ENCODE assay signal across 1 cellular context in the genomic region with DNA sequence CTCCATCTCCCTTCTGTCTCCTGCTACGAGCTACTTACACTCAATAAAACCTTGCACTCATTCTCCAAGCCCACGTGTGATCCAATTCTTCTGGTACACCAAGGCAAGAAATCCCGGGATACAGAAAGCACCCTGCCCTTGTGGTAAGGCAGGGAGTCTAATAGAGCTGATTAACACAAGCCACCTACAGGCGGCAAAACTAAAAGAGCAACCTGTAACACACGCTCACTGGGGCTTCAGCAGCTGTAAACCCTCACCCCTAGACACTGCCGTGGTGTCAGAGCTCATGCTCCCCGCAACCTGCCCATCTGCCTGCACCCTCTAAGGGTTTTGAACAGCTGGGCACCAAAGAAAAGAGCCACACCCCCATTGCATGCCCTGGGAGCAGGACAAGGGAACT.
TF ChIP-seq lines count a peak whose summit lies in the region.

No MANE protein-coding gene starts in this region.

TF ChIP-seq in GM23338, 12 proteins besides CTCF, POLR2A, EP300 and RAD21 (continued from another document):
- TF ChIP-seq, protein P1, sequence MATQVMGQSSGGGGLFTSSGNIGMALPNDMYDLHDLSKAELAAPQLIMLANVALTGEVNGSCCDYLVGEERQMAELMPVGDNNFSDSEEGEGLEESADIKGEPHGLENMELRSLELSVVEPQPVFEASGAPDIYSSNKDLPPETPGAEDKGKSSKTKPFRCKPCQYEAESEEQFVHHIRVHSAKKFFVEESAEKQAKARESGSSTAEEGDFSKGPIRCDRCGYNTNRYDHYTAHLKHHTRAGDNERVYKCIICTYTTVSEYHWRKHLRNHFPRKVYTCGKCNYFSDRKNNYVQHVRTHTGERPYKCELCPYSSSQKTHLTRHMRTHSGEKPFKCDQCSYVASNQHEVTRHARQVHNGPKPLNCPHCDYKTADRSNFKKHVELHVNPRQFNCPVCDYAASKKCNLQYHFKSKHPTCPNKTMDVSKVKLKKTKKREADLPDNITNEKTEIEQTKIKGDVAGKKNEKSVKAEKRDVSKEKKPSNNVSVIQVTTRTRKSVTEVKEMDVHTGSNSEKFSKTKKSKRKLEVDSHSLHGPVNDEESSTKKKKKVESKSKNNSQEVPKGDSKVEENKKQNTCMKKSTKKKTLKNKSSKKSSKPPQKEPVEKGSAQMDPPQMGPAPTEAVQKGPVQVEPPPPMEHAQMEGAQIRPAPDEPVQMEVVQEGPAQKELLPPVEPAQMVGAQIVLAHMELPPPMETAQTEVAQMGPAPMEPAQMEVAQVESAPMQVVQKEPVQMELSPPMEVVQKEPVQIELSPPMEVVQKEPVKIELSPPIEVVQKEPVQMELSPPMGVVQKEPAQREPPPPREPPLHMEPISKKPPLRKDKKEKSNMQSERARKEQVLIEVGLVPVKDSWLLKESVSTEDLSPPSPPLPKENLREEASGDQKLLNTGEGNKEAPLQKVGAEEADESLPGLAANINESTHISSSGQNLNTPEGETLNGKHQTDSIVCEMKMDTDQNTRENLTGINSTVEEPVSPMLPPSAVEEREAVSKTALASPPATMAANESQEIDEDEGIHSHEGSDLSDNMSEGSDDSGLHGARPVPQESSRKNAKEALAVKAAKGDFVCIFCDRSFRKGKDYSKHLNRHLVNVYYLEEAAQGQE (IDR thresholded peaks at IDR 0.05; ENCODE audit: unreplicated experiment): no peak
- no peak for TF ChIP-seq EZH2phosphoT487 (IDR thresholded peaks at IDR 0.05; ENCODE audit: unreplicated experiment)
- no peak for TF ChIP-seq ZNF114 (CRISPR knock-in tag; IDR thresholded peaks at IDR 0.05)
- no peak for TF ChIP-seq POLR2AphosphoS5 (IDR thresholded peaks at IDR 0.05; ENCODE audit: low read depth)
- TF ChIP-seq NANOG (IDR thresholded peaks at IDR 0.05; ENCODE audit: borderline replicate concordance): no peak
- no peak for TF ChIP-seq JUNB (IDR thresholded peaks at IDR 0.05; ENCODE audit: unreplicated experiment)
- TF ChIP-seq, protein P2, sequence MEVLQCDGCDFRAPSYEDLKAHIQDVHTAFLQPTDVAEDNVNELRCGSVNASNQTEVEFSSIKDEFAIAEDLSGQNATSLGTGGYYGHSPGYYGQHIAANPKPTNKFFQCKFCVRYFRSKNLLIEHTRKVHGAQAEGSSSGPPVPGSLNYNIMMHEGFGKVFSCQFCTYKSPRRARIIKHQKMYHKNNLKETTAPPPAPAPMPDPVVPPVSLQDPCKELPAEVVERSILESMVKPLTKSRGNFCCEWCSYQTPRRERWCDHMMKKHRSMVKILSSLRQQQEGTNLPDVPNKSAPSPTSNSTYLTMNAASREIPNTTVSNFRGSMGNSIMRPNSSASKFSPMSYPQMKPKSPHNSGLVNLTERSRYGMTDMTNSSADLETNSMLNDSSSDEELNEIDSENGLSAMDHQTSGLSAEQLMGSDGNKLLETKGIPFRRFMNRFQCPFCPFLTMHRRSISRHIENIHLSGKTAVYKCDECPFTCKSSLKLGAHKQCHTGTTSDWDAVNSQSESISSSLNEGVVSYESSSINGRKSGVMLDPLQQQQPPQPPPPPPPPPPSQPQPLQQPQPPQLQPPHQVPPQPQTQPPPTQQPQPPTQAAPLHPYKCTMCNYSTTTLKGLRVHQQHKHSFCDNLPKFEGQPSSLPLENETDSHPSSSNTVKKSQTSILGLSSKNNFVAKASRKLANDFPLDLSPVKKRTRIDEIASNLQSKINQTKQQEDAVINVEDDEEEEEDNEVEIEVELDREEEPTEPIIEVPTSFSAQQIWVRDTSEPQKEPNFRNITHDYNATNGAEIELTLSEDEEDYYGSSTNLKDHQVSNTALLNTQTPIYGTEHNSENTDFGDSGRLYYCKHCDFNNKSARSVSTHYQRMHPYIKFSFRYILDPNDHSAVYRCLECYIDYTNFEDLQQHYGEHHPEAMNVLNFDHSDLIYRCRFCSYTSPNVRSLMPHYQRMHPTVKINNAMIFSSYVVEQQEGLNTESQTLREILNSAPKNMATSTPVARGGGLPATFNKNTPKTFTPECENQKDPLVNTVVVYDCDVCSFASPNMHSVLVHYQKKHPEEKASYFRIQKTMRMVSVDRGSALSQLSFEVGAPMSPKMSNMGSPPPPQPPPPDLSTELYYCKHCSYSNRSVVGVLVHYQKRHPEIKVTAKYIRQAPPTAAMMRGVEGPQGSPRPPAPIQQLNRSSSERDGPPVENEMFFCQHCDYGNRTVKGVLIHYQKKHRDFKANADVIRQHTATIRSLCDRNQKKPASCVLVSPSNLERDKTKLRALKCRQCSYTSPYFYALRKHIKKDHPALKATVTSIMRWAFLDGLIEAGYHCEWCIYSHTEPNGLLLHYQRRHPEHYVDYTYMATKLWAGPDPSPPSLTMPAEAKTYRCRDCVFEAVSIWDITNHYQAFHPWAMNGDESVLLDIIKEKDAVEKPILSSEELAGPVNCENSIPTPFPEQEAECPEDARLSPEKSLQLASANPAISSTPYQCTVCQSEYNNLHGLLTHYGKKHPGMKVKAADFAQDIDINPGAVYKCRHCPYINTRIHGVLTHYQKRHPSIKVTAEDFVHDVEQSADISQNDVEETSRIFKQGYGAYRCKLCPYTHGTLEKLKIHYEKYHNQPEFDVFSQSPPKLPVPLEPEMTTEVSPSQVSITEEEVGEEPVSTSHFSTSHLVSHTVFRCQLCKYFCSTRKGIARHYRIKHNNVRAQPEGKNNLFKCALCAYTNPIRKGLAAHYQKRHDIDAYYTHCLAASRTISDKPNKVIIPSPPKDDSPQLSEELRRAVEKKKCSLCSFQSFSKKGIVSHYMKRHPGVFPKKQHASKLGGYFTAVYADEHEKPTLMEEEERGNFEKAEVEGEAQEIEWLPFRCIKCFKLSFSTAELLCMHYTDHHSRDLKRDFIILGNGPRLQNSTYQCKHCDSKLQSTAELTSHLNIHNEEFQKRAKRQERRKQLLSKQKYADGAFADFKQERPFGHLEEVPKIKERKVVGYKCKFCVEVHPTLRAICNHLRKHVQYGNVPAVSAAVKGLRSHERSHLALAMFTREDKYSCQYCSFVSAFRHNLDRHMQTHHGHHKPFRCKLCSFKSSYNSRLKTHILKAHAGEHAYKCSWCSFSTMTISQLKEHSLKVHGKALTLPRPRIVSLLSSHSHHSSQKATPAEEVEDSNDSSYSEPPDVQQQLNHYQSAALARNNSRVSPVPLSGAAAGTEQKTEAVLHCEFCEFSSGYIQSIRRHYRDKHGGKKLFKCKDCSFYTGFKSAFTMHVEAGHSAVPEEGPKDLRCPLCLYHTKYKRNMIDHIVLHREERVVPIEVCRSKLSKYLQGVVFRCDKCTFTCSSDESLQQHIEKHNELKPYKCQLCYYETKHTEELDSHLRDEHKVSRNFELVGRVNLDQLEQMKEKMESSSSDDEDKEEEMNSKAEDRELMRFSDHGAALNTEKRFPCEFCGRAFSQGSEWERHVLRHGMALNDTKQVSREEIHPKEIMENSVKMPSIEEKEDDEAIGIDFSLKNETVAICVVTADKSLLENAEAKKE (CRISPR knock-in tag; IDR thresholded peaks at IDR 0.05): no peak
